In the genomic region with DNA sequence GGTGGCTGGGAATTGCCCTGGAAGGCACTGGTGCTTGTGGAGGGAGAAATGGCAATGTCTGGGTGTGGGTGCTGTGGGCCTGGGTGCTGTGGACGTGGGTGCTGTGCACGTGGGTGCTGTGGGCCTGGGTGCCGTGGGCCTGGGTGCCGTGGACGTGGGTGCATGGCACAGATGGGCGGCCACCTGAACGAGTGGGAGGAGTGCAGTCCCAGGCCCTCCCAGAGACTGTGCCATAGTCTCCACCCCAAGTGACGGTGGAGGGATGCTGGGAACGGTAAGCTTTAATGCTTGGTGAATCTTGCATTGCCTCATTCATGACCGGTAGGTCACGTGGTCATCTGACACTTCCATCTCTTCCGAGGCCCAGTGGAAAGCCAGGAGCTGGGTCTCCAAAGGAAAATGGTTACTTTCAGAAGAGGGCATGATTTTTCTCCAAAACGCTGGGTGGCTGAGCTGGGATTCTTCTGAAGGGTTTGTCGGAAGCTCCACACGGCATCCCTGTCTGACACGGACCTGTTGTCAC, we compare ENCODE assay signal across 30 cellular contexts.
"Had no signal": no experiment of that assay in that cellular context is flagged by ENCODE, and none has a peak within 500 bp of the region (broad histone marks: within the 10 kb centered on the region; RNA-seq: fewer than 3 reads in every experiment).

No MANE protein-coding gene starts in this region.

- H3K4me1 ChIP-seq: ascending aorta, Peyer's patch had no signal

- H3K9me3 ChIP-seq: ascending aorta had no signal

- DNase-seq: activated CD4-positive, alpha-beta T cell treated with anti-CD3 and anti-CD28 coated beads, Interleukin-2, amount 10 ng/mL, durations not matched to agents 24 days and 14 days; activated CD4-positive, alpha-beta T cell treated with anti-CD3 and anti-CD28 coated beads, Interleukin-2, amount 50 U/mL, for 4 hours; activated CD8-positive, alpha-beta T cell treated with anti-CD3 and anti-CD28 coated beads, Interleukin-2, amount 10 ng/mL, durations not matched to agents 7 days and 5 days; activated gamma-delta T cell; activated naive CD4-positive, alpha-beta T cell treated with Interleukin-2 at 50 U/mL for 16 hours; activated naive CD8-positive, alpha-beta T cell treated with anti-CD3 and anti-CD28 coated beads, Interleukin-2, amount 10 ng/mL, durations not matched to agents 7 days and 5 days; activated T-cell treated with anti-CD3 and anti-CD28 coated beads, Interleukin-2, amount 50 U/mL, for 24 hours; amygdala; Karpas-422; NCI-H1048; NCI-H1105 treated with DMSO at 0.1 percent for 48 hours; NCI-H1436; NCI-H1694; NCI-H1930; NCI-H2171; NCI-H510A; NCI-H526; NCI-H748 treated with DMSO at 0.1 percent for 48 hours; NK-92 treated with Interleukin-12 subunit alpha and Interleukin-12 subunit beta, amount 100 ng/mL, for 24 hours; PC-3; Peyer's patch; RPMI8226 had no signal

- H3K27me3 ChIP-seq: ascending aorta, cardiac muscle cell, Peyer's patch had no signal

- H3K4me3 ChIP-seq: ascending aorta, cardiac muscle cell, Peyer's patch had no signal

- H3K4me1 Mint-ChIP-seq: activated CD4-positive, alpha-beta T cell treated with anti-CD3 and anti-CD28 coated beads, Interleukin-2, amount 10 ng/mL, durations not matched to agents 24 days and 14 days; activated naive CD4-positive, alpha-beta T cell treated with anti-CD3 and anti-CD28 coated beads, Interleukin-2, amount 50 U/mL, for 24 hours; activated naive CD8-positive, alpha-beta T cell treated with anti-CD3 and anti-CD28 coated beads, Interleukin-2, amount 10 ng/mL, durations not matched to agents 7 days and 5 days; central memory CD8-positive, alpha-beta T cell had no signal

- H3K36me3 ChIP-seq: ascending aorta, cardiac muscle cell, Peyer's patch had no signal

- H3K4me3 Mint-ChIP-seq: activated CD4-positive, alpha-beta T cell treated with anti-CD3 and anti-CD28 coated beads, Interleukin-2, amount 10 ng/mL, durations not matched to agents 24 days and 14 days; activated CD8-positive, alpha-beta T cell treated with anti-CD3 and anti-CD28 coated beads, Interleukin-2, amount 10 ng/mL, durations not matched to agents 7 days and 5 days; activated naive CD4-positive, alpha-beta T cell treated with anti-CD3 and anti-CD28 coated beads, Interleukin-2, amount 50 U/mL, for 24 hours; activated naive CD8-positive, alpha-beta T cell treated with anti-CD3 and anti-CD28 coated beads, Interleukin-2, amount 10 ng/mL, durations not matched to agents 7 days and 5 days; activated T-cell treated with anti-CD3 and anti-CD28 coated beads, Interleukin-2, amount 50 U/mL, for 24 hours; central memory CD8-positive, alpha-beta T cell; T-helper 1 cell treated with Interleukin-12 subunit alpha and Interleukin-12 subunit beta and Interleukin-4 antibody, amounts not matched to agents 30 μg/mL and 1 μg/mL, for 36 hours; T-helper 2 cell treated with Interferon-gamma antibody and Interleukin-4, amounts not matched to agents 5 μg/mL and 100 μg/mL, for 36 hours had no signal

- FAIRE-seq: TTC549 had no signal

- H3K27ac Mint-ChIP-seq: activated CD4-positive, alpha-beta T cell treated with anti-CD3 and anti-CD28 coated beads, Interleukin-2, amount 10 ng/mL, durations not matched to agents 24 days and 14 days; activated CD8-positive, alpha-beta T cell treated with anti-CD3 and anti-CD28 coated beads, Interleukin-2, amount 10 ng/mL, durations not matched to agents 7 days and 5 days; activated naive CD4-positive, alpha-beta T cell treated with anti-CD3 and anti-CD28 coated beads, Interleukin-2, amount 50 U/mL, for 24 hours; activated naive CD8-positive, alpha-beta T cell treated with anti-CD3 and anti-CD28 coated beads, Interleukin-2, amount 10 ng/mL, durations not matched to agents 7 days and 5 days; activated T-cell treated with anti-CD3 and anti-CD28 coated beads, Interleukin-2, amount 50 U/mL, for 24 hours; activated T-helper 2 cell treated with anti-CD3 and anti-CD28 coated beads, Interferon-gamma antibody, Interleukin-2, Interleukin-4, amounts not matched to agents 10 μg/mL and 5 μg/mL and 100 μg/mL, durations not matched to agents 14 hours and 24 hours and 36 hours; T-helper 2 cell treated with Interferon-gamma antibody and Interleukin-4, amounts not matched to agents 5 μg/mL and 100 μg/mL, for 36 hours had no signal

- H3K36me3 Mint-ChIP-seq: activated naive CD4-positive, alpha-beta T cell treated with anti-CD3 and anti-CD28 coated beads, Interleukin-2, amount 50 U/mL, for 24 hours; activated naive CD8-positive, alpha-beta T cell treated with anti-CD3 and anti-CD28 coated beads, Interleukin-2, amount 10 ng/mL, durations not matched to agents 7 days and 5 days had no signal

- H3K27me3 Mint-ChIP-seq: activated naive CD8-positive, alpha-beta T cell treated with anti-CD3 and anti-CD28 coated beads, Interleukin-2, amount 10 ng/mL, durations not matched to agents 7 days and 5 days had no signal

- H3K27ac ChIP-seq: ascending aorta, cardiac muscle cell, Peyer's patch had no signal

- H3K9me3 Mint-ChIP-seq: activated CD4-positive, alpha-beta T cell treated with anti-CD3 and anti-CD28 coated beads, Interleukin-2, amount 10 ng/mL, durations not matched to agents 24 days and 14 days; activated naive CD4-positive, alpha-beta T cell treated with anti-CD3 and anti-CD28 coated beads, Interleukin-2, amount 50 U/mL, for 24 hours; activated T-cell treated with anti-CD3 and anti-CD28 coated beads, Interleukin-2, amount 50 U/mL, for 24 hours; activated T-helper 2 cell treated with anti-CD3 and anti-CD28 coated beads, Interferon-gamma antibody, Interleukin-2, Interleukin-4, amounts not matched to agents 10 μg/mL and 5 μg/mL and 100 μg/mL, durations not matched to agents 14 hours and 24 hours and 36 hours; central memory CD8-positive, alpha-beta T cell; T-helper 2 cell treated with Interferon-gamma antibody and Interleukin-4, amounts not matched to agents 5 μg/mL and 100 μg/mL, for 36 hours had no signal

- ATAC-seq: activated CD8-positive, alpha-beta T cell treated with anti-CD3 and anti-CD28 coated beads, Interleukin-2, amount 10 ng/mL, durations not matched to agents 7 days and 5 days; PC-3 had no signal
